In the genomic region with DNA sequence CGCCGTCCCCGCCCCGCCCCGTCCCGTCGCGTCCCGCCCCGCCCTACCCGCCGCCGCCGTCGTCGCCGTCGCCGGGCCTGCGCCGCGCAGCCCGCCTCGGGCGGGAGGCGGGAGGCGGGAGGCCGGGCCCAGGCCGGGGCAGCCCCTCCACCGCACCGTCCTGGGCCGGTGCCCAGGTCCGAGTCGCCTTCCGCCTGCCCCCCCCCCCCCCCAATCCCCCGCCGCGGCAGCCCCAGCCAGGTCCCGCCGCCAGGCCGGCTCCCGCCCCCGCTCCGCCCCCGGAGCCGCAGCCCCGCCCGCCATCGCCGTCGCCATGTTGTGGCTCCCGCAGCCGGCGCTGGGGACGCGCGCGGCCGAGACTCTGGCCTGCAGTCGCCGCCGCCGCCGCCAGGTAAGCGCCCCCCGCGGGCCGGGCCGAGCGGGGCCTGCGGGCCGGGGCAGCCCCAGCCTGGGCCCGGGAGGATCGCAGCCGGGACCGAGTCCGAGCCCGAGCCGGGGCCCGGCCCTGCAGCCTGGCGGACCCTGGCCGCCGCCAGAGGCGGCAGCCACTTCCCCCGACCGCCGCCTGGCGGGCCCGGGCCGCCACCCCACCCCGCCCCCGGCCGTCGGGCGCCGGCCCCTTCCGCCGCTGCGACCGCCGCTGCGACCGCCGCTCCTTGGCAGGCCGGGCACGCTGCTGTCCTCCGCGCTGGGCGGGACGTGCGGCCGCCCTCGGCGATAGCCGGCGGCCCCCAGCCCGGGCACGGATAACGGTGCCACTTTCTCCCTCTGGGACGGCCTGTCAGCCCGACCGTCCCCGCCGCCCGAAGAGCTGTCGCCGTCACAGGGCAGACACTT, we compare ENCODE assay signal across 8 cellular contexts. TPM values are rescaled to one million over a fixed set of nuclear protein-coding genes. Genes with fewer than 3 reads are reported as not detected.
DNase-seq lines count a peak whose midpoint lies in the region; ATAC-seq and TF ChIP-seq lines count a peak whose summit lies in the region.

A gene with protein sequence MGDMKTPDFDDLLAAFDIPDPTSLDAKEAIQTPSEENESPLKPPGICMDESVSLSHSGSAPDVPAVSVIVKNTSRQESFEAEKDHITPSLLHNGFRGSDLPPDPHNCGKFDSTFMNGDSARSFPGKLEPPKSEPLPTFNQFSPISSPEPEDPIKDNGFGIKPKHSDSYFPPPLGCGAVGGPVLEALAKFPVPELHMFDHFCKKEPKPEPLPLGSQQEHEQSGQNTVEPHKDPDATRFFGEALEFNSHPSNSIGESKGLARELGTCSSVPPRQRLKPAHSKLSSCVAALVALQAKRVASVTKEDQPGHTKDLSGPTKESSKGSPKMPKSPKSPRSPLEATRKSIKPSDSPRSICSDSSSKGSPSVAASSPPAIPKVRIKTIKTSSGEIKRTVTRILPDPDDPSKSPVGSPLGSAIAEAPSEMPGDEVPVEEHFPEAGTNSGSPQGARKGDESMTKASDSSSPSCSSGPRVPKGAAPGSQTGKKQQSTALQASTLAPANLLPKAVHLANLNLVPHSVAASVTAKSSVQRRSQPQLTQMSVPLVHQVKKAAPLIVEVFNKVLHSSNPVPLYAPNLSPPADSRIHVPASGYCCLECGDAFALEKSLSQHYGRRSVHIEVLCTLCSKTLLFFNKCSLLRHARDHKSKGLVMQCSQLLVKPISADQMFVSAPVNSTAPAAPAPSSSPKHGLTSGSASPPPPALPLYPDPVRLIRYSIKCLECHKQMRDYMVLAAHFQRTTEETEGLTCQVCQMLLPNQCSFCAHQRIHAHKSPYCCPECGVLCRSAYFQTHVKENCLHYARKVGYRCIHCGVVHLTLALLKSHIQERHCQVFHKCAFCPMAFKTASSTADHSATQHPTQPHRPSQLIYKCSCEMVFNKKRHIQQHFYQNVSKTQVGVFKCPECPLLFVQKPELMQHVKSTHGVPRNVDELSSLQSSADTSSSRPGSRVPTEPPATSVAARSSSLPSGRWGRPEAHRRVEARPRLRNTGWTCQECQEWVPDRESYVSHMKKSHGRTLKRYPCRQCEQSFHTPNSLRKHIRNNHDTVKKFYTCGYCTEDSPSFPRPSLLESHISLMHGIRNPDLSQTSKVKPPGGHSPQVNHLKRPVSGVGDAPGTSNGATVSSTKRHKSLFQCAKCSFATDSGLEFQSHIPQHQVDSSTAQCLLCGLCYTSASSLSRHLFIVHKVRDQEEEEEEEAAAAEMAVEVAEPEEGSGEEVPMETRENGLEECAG (N-terminal part only) (plus strand): TSS at position 319 of the 837 bp plus-strand sequence. CDS start 34,084 bp downstream, outside the sequence.

- peak within 1 kb of the TSS; percentile 95 for H3K27ac Mint-ChIP-seq in memory B cell

- no TSS peak for BruUV-seq in A673 (replicated peaks; lab: Mats Ljungman, UMichigan)

- no peaks in the 10 kb centered on the region for H3K36me3 ChIP-seq in A673 (ENCODE audit: insufficient read depth, low read length, poor library complexity, severe bottlenecking)
- H3K36me3 ChIP-seq in effector memory CD4-positive, alpha-beta T cell (ENCODE audit: control insufficient read depth, insufficient read depth, low read length), result no peaks in the 10 kb centered on the region

- intact Hi-C loops in A673 (cut with micrococcal nuclease; ENCODE audit: unreplicated experiment), result no loop called here

- peak within 1 kb of the TSS; percentile 75 for H3K4me3 ChIP-seq in A673 (ENCODE audit: low read depth, low read length, poor library complexity, severe bottlenecking)
- H3K4me3 ChIP-seq in effector memory CD4-positive, alpha-beta T cell (ENCODE audit: insufficient read depth, low read depth, low read length, poor library complexity, severe bottlenecking), result peak within 1 kb of the TSS; percentile 77

- peaks cover 42% of the 10 kb centered on the region for H3K4me1 Mint-ChIP-seq in memory B cell

- no peaks in the 10 kb centered on the region for H3K9me3 ChIP-seq in A673 (ENCODE audit: low read depth, low read length, poor library complexity, severe bottlenecking)
- H3K9me3 ChIP-seq in effector memory CD4-positive, alpha-beta T cell (ENCODE audit: control insufficient read depth, low read length), result no peaks in the 10 kb centered on the region

- H3K9me3 Mint-ChIP-seq in memory B cell, result no peaks in the 10 kb centered on the region

- POLR2A ChIA-PET in A673 (lab: Charles Lee; ENCODE audit: low non-redundant PET), result no interaction called here

- no peak for TF ChIP-seq CTCF in A673 (conservative IDR thresholded peaks at IDR 0.05; ENCODE audit: low read depth, low read length)

- CTCF ChIA-PET in A673 (lab: Charles Lee), result no interaction called here

- H3K4me1 ChIP-seq in A673 (ENCODE audit: insufficient read depth, low read length, poor library complexity, severe bottlenecking), result peaks cover 23% of the 10 kb centered on the region
- peaks cover 21% of the 10 kb centered on the region for H3K4me1 ChIP-seq in effector memory CD4-positive, alpha-beta T cell (ENCODE audit: control insufficient read depth, insufficient read depth, low read length, poor library complexity, severe bottlenecking)

- no peaks in the 10 kb centered on the region for H3K27me3 Mint-ChIP-seq in memory B cell

- ATAC-seq in GM18858 (IDR thresholded peaks at IDR 0.05; ENCODE audit: unreplicated experiment) (peak; percentile 31), HG03064 (IDR thresholded peaks at IDR 0.05; ENCODE audit: low read depth, unreplicated experiment) (peak; percentile 55), memory B cell (ENCODE audit: low read depth) (peak; percentile 66)

- peaks cover 5% of the 10 kb centered on the region for H3K36me3 Mint-ChIP-seq in memory B cell

- DNase-seq in A673 (ENCODE audit: low spot score) (peak; percentile 77), NCI-H69 (lab: John Stamatoyannopoulos, UW) (peak; percentile 71), memory B cell (ENCODE audit: low spot score in 2 of 2) (peak; percentile 79 to 88)
- peak; percentile 56 to 78 for DNase-seq in activated CD8-positive, alpha-beta memory T cell treated with anti-CD3 and anti-CD28 coated beads for 1 hour (ENCODE audit: extremely low read depth in 1 of 2, low read depth in 1 of 2)
- peak; percentile 72 to 75 (median 73) for DNase-seq in effector memory CD4-positive, alpha-beta T cell
- peak; percentile 80 for DNase-seq in stimulated activated CD8-positive, alpha-beta memory T cell treated with anti-CD3 and anti-CD28 coated beads, Interleukin-12 subunit alpha, Interleukin-12 subunit beta, amount 100 ng/mL, for 4 hours (ENCODE audit: low read depth)

- peak within 1 kb of the TSS; percentile 90 for H3K4me3 Mint-ChIP-seq in memory B cell

- H3K27me3 ChIP-seq in A673 (replicated peaks; ENCODE audit: insufficient read depth, low read depth, low read length, poor library complexity), result no peaks in the 10 kb centered on the region
- H3K27me3 ChIP-seq in effector memory CD4-positive, alpha-beta T cell (replicated peaks; ENCODE audit: control insufficient read depth, insufficient read depth, low read length, poor library complexity, severe bottlenecking), result no peaks in the 10 kb centered on the region

- H3K27ac ChIP-seq in A673 (ENCODE audit: low read depth, low read length, poor library complexity, severe bottlenecking), result peak within 1 kb of the TSS; percentile 86
- peak within 1 kb of the TSS; percentile 95 for H3K27ac ChIP-seq in effector memory CD4-positive, alpha-beta T cell (ENCODE audit: insufficient read depth, low read length, poor library complexity, severe bottlenecking)

RNA-seq across cellular contexts. Expression of the gene that starts here (rescaled TPM):
- total RNA-seq in A673 (2021), result 32.9 and 37.2 TPM in 2 replicates

Comparison
In these comparisons a context has a peak if more than half of its experiments do, and no peak if none do; other contexts are left out.
1. Peak in every context shown above with its lines: DNase-seq, ATAC-seq, H3K4me3 ChIP-seq and H3K27ac ChIP-seq.